8 cellular contexts compared by ENCODE assay signal in the genomic region with DNA sequence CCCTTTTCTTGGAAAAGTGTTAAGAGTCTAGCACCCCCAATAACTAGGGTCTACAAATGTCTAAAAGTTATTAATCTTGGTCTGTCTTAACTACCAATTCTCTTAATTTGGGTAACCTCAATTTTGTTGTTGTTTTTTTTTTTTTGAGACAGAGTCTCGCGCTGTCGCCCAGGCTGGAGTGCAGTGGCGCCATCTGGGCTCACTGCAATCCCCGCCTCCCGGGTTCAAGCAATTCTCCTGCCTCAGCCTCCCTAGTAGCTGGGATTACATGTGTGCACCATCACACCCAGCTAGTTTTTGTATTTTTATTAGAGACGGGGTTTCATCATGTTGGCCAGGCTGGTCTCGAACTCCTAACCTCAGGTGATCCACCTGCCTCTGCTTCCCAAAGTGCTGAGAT. TPM values are rescaled to one million over a fixed set of nuclear protein-coding genes. Genes with fewer than 3 reads are reported as not detected.
DNase-seq lines count a peak whose midpoint lies in the region; ATAC-seq, FAIRE-seq and TF ChIP-seq lines count a peak whose summit lies in the region.
"Not testable (repeated sequence)": the region's sequence is repeated elsewhere in the genome, so short reads cannot be mapped to it uniquely, and the experiment has no call there.

No MANE protein-coding gene starts in this region.

- not testable (repeated sequence) for H3K9me3 Mint-ChIP-seq in Calu3 (ENCODE audit: low read depth, unreplicated experiment); T-helper 1 cell treated with Interleukin-12 subunit alpha and Interleukin-12 subunit beta and Interleukin-4 antibody, amounts not matched to agents 30 μg/mL and 1 μg/mL, for 36 hours; activated CD8-positive, alpha-beta T cell treated with anti-CD3 and anti-CD28 coated beads for 36 hours; activated naive CD8-positive, alpha-beta T cell treated with anti-CD3 and anti-CD28 coated beads, Interleukin-2, amount 10 ng/mL, durations not matched to agents 7 days and 5 days; effector memory CD8-positive, alpha-beta T cell; natural killer cell treated with Interleukin-12 subunit alpha and Interleukin-12 subunit beta and Interleukin-15 and Interleukin-18, amount 100 ng/mL, for 72 hours

- not testable (repeated sequence) for TF ChIP-seq RAD21 in A549 (conservative IDR thresholded peaks at IDR 0.05 in 1 of 2, IDR thresholded peaks at IDR 0.05 in 1 of 2)

- ATAC-seq in A549; activated CD8-positive, alpha-beta T cell treated with anti-CD3 and anti-CD28 coated beads for 36 hours; activated naive CD8-positive, alpha-beta T cell treated with anti-CD3 and anti-CD28 coated beads, Interleukin-2, amount 10 ng/mL, durations not matched to agents 7 days and 5 days (ENCODE audit: low read depth); effector memory CD8-positive, alpha-beta T cell (replicated peaks); natural killer cell treated with Interleukin-12 subunit alpha and Interleukin-12 subunit beta and Interleukin-15 and Interleukin-18, amount 100 ng/mL, for 72 hours: not testable (repeated sequence)

- WGBS in A549 (ENCODE audit: missing lambda C conversion rate), result 94% methylated on average over 8 of the region's 8 CpGs

- not testable (repeated sequence) for H3K36me3 ChIP-seq in Loucy (ENCODE audit: insufficient read depth, low read length)

- not testable (repeated sequence) for H3K9ac ChIP-seq in Loucy (ENCODE audit: low read depth, low read length, poor library complexity, severe bottlenecking)

- H2AFZ ChIP-seq in Loucy (ENCODE audit: low read length), result not testable (repeated sequence)

- H3K27me3 ChIP-seq in Loucy (ENCODE audit: insufficient read depth, low read length, poor library complexity, severe bottlenecking), result not testable (repeated sequence)

- not testable (repeated sequence) for H3K4me1 Mint-ChIP-seq in Calu3 (ENCODE audit: low read depth, unreplicated experiment); activated CD8-positive, alpha-beta T cell treated with anti-CD3 and anti-CD28 coated beads for 36 hours (ENCODE audit: low read depth)
- H3K4me1 Mint-ChIP-seq in T-helper 1 cell treated with Interleukin-12 subunit alpha and Interleukin-12 subunit beta and Interleukin-4 antibody, amounts not matched to agents 30 μg/mL and 1 μg/mL, for 36 hours (ENCODE audit: low read depth), result peaks cover 36% of the 10 kb centered on the region
- H3K4me1 Mint-ChIP-seq in activated naive CD8-positive, alpha-beta T cell treated with anti-CD3 and anti-CD28 coated beads, Interleukin-2, amount 10 ng/mL, durations not matched to agents 7 days and 5 days, result peaks cover 23% of the 10 kb centered on the region
- H3K4me1 Mint-ChIP-seq in effector memory CD8-positive, alpha-beta T cell (ENCODE audit: low read depth in 2 of 2), result peaks cover 19 to 28% of the 10 kb centered on the region in 2 donors
- H3K4me1 Mint-ChIP-seq in natural killer cell treated with Interleukin-12 subunit alpha and Interleukin-12 subunit beta and Interleukin-15 and Interleukin-18, amount 100 ng/mL, for 72 hours (ENCODE audit: low read depth in 2 of 2), result peaks cover 16 to 17% of the 10 kb centered on the region in 2 donors

- H3K4me2 ChIP-seq in A549, result peak overlapping the region; percentile 79
- peak overlapping the region; percentile 83 for H3K4me2 ChIP-seq in Loucy (ENCODE audit: low read depth, low read length, poor library complexity, severe bottlenecking)

- H3K4me1 ChIP-seq in A549, result not testable (repeated sequence)
- peaks cover 24% of the 10 kb centered on the region for H3K4me1 ChIP-seq in Loucy (ENCODE audit: insufficient read depth, low read length, poor library complexity, severe bottlenecking)

- not testable (repeated sequence) for H3K36me3 Mint-ChIP-seq in Calu3 (ENCODE audit: insufficient read depth, unreplicated experiment); T-helper 1 cell treated with Interleukin-12 subunit alpha and Interleukin-12 subunit beta and Interleukin-4 antibody, amounts not matched to agents 30 μg/mL and 1 μg/mL, for 36 hours (ENCODE audit: low read depth); activated CD8-positive, alpha-beta T cell treated with anti-CD3 and anti-CD28 coated beads for 36 hours (ENCODE audit: low read depth); activated naive CD8-positive, alpha-beta T cell treated with anti-CD3 and anti-CD28 coated beads, Interleukin-2, amount 10 ng/mL, durations not matched to agents 7 days and 5 days; effector memory CD8-positive, alpha-beta T cell (ENCODE audit: insufficient read depth); natural killer cell treated with Interleukin-12 subunit alpha and Interleukin-12 subunit beta and Interleukin-15 and Interleukin-18, amount 100 ng/mL, for 72 hours

- CTCF ChIA-PET in A549 (lab: Yijun Ruan, JAX), result interaction anchor here (1.5 to 5.9 kb wide), 5 partner anchors 14 to 300 kb away, joined by 5 to 138 read pairs (median 52); a partner anchor contains a TSS
- CTCF ChIA-PET in Calu3 (lab: Charles Lee), result interaction anchor here (0.6 kb wide), 1 partner anchor 130 kb away, joined by 4 read pairs; no protein-coding TSS in a partner anchor
- CTCF ChIA-PET in activated CD8-positive, alpha-beta T cell treated with anti-CD3 and anti-CD28 coated beads for 36 hours (lab: Charles Lee), result interaction anchor here (1.2 to 9.3 kb wide), 5 partner anchors 9 to 301 kb away, joined by 3 to 154 read pairs (median 34); a partner anchor contains a TSS

- H3K27ac Mint-ChIP-seq in Calu3 (ENCODE audit: unreplicated experiment); activated CD8-positive, alpha-beta T cell treated with anti-CD3 and anti-CD28 coated beads for 36 hours; activated naive CD8-positive, alpha-beta T cell treated with anti-CD3 and anti-CD28 coated beads, Interleukin-2, amount 10 ng/mL, durations not matched to agents 7 days and 5 days; natural killer cell treated with Interleukin-12 subunit alpha and Interleukin-12 subunit beta and Interleukin-15 and Interleukin-18, amount 100 ng/mL, for 72 hours: not testable (repeated sequence)
- peak overlapping the region; percentile 20 for H3K27ac Mint-ChIP-seq in T-helper 1 cell treated with Interleukin-12 subunit alpha and Interleukin-12 subunit beta and Interleukin-4 antibody, amounts not matched to agents 30 μg/mL and 1 μg/mL, for 36 hours
- peak overlapping the region in 1 of 2 donors; percentile 100 for H3K27ac Mint-ChIP-seq in effector memory CD8-positive, alpha-beta T cell

- POLR2A ChIA-PET in A549 (lab: Yijun Ruan, JAX), result interaction anchor here (0.6 to 1.8 kb wide), 2 partner anchors 118 to 218 kb away, joined by 4 to 5 read pairs; a partner anchor contains a TSS
- POLR2A ChIA-PET in activated CD8-positive, alpha-beta T cell treated with anti-CD3 and anti-CD28 coated beads for 36 hours (lab: Charles Lee), result interaction anchor here (1.1 to 4.8 kb wide), 4 partner anchors 8 to 301 kb away, joined by 4 to 37 read pairs (median 14); a partner anchor contains a TSS
- POLR2A ChIA-PET in activated naive CD8-positive, alpha-beta T cell treated with anti-CD3 and anti-CD28 coated beads, Interleukin-2, amount 10 ng/mL, durations not matched to agents 7 days and 5 days (lab: Charles Lee), result interaction anchor here (3.8 kb wide), 1 partner anchor 38 kb away, joined by 37 read pairs; a partner anchor contains a TSS

- H3K4me3 Mint-ChIP-seq in Calu3 (ENCODE audit: low read depth, unreplicated experiment), result peak overlapping the region; percentile 97
- peak overlapping the region; percentile 92 for H3K4me3 Mint-ChIP-seq in T-helper 1 cell treated with Interleukin-12 subunit alpha and Interleukin-12 subunit beta and Interleukin-4 antibody, amounts not matched to agents 30 μg/mL and 1 μg/mL, for 36 hours
- H3K4me3 Mint-ChIP-seq in activated CD8-positive, alpha-beta T cell treated with anti-CD3 and anti-CD28 coated beads for 36 hours, result peak overlapping the region; percentile 81
- H3K4me3 Mint-ChIP-seq in activated naive CD8-positive, alpha-beta T cell treated with anti-CD3 and anti-CD28 coated beads, Interleukin-2, amount 10 ng/mL, durations not matched to agents 7 days and 5 days, result peak overlapping the region; percentile 94
- peak overlapping the region; percentile 94 to 99 for H3K4me3 Mint-ChIP-seq in effector memory CD8-positive, alpha-beta T cell
- peak overlapping the region; percentile 93 for H3K4me3 Mint-ChIP-seq in natural killer cell treated with Interleukin-12 subunit alpha and Interleukin-12 subunit beta and Interleukin-15 and Interleukin-18, amount 100 ng/mL, for 72 hours

- H3K9me2 ChIP-seq in Loucy (replicated peaks; ENCODE audit: low read depth, low read length), result not testable (repeated sequence)

- TF ChIP-seq EP300 in A549 (IDR thresholded peaks at IDR 0.05), result not testable (repeated sequence)

- H4K20me1 ChIP-seq in Loucy (ENCODE audit: insufficient read depth, low read length, poor library complexity, severe bottlenecking), result not testable (repeated sequence)

- peaks cover 33% of the 10 kb centered on the region for H3K79me2 ChIP-seq in Loucy (ENCODE audit: insufficient read depth, low read length)

- H3K27ac ChIP-seq in A549, result peak overlapping the region in 1 of 2 experiments; percentile 93; a peak in 1 of 6 replicates

- intact Hi-C loops in Calu3 (cut with micrococcal nuclease; ENCODE audit: unreplicated experiment), result loop anchor here (10.0 kb wide), 2 partner anchors 428 to 508 kb away; no protein-coding TSS in a partner anchor
- intact Hi-C loops in activated CD8-positive, alpha-beta T cell treated with anti-CD3 and anti-CD28 coated beads for 36 hours (cut with micrococcal nuclease), result not testable (repeated sequence)

- not testable (repeated sequence) for FAIRE-seq in A549 (lab: Jason Lieb, UNC)

- H3K9me3 ChIP-seq in A549; Loucy (ENCODE audit: insufficient read depth, low read depth, low read length): not testable (repeated sequence)

- BruUV-seq in Calu3 (replicated peaks; lab: Mats Ljungman, UMichigan), result not testable (repeated sequence)

- not testable (repeated sequence) for H3K4me3 ChIP-seq in A549
- peak overlapping the region; percentile 86 for H3K4me3 ChIP-seq in Loucy (ENCODE audit: low read length, poor library complexity, severe bottlenecking)

- TF ChIP-seq CTCF in A549 (IDR thresholded peaks at IDR 0.05); Calu3 (IDR thresholded peaks at IDR 0.05; ENCODE audit: unreplicated experiment); Loucy (conservative IDR thresholded peaks at IDR 0.05; ENCODE audit: low read length); activated CD8-positive, alpha-beta T cell treated with anti-CD3 and anti-CD28 coated beads for 36 hours (IDR thresholded peaks at IDR 0.05): not testable (repeated sequence)

- not testable (repeated sequence) for H3F3A ChIP-seq in Loucy (ENCODE audit: low read depth)

- not testable (repeated sequence) for H3K27me3 Mint-ChIP-seq in Calu3 (ENCODE audit: unreplicated experiment); T-helper 1 cell treated with Interleukin-12 subunit alpha and Interleukin-12 subunit beta and Interleukin-4 antibody, amounts not matched to agents 30 μg/mL and 1 μg/mL, for 36 hours (ENCODE audit: low read depth); activated CD8-positive, alpha-beta T cell treated with anti-CD3 and anti-CD28 coated beads for 36 hours; activated naive CD8-positive, alpha-beta T cell treated with anti-CD3 and anti-CD28 coated beads, Interleukin-2, amount 10 ng/mL, durations not matched to agents 7 days and 5 days; effector memory CD8-positive, alpha-beta T cell; natural killer cell treated with Interleukin-12 subunit alpha and Interleukin-12 subunit beta and Interleukin-15 and Interleukin-18, amount 100 ng/mL, for 72 hours

- DNase-seq in A549 (ENCODE audit: low read depth in 1 of 2, low spot score in 1 of 2); Calu3; activated CD8-positive, alpha-beta T cell treated with anti-CD3 and anti-CD28 coated beads for 36 hours; activated naive CD8-positive, alpha-beta T cell treated with anti-CD3 and anti-CD28 coated beads, Interleukin-2, amount 10 ng/mL, durations not matched to agents 7 days and 5 days; effector memory CD8-positive, alpha-beta T cell; natural killer cell treated with Interleukin-12 subunit alpha and Interleukin-12 subunit beta and Interleukin-15 and Interleukin-18, amount 100 ng/mL, for 72 hours (ENCODE audit: low spot score): not testable (repeated sequence)

- not testable (repeated sequence) for TF ChIP-seq POLR2A in A549 (IDR thresholded peaks at IDR 0.05; ENCODE audit: low read length)

RNA-seq across cellular contexts. Expression of a gene that starts 38.5 kb away (rescaled TPM):
- polyA plus RNA-seq in A549 (2011; rRNA removed) (56.7 and 63.4 TPM in 2 replicates), A549 (2017; fragmentation: RNase III; extraction: RNeasy Plus Mini Kit Qiagen cat#74134 plus additional on column Dnase treatment) (44.1 to 45.2 TPM (median 44.9 TPM) in 3 replicates)
- polyA plus RNA-seq in A549 (2012; cell fraction: cytosol; rRNA removed), result 45.0 TPM in 2 replicates
- polyA plus RNA-seq in A549 (2012; cell fraction: nucleus; rRNA removed), result 21.7 and 29.9 TPM in 2 replicates
- 35.0 and 35.3 TPM in 2 replicates for polyA minus RNA-seq in A549 (2011; rRNA and poly(A)+ RNA removed)
- total RNA-seq in Calu3 (2022), result 50.0 and 53.2 TPM in 2 replicates
- 10 to 100 TPM; 74.8 to 78.0 TPM for total RNA-seq in activated CD8-positive, alpha-beta T cell treated with anti-CD3 and anti-CD28 coated beads for 36 hours
- 10 to 100 TPM; 43.6 to 47.1 TPM for total RNA-seq in activated naive CD8-positive, alpha-beta T cell treated with anti-CD3 and anti-CD28 coated beads, Interleukin-2, amount 10 ng/mL, durations not matched to agents 7 days and 5 days
- 10 to 100 TPM; 24.7 to 44.1 TPM for total RNA-seq in natural killer cell treated with Interleukin-12 subunit alpha and Interleukin-12 subunit beta and Interleukin-15 and Interleukin-18, amount 100 ng/mL, for 72 hours

RNA-seq across cellular contexts. Expression of a gene that starts 38.7 kb away (rescaled TPM):
- polyA plus RNA-seq in A549 (2011; rRNA removed) (7.9 and 10.1 TPM in 2 replicates), A549 (2017; fragmentation: RNase III; extraction: RNeasy Plus Mini Kit Qiagen cat#74134 plus additional on column Dnase treatment) (3.6 to 5.1 TPM (median 3.6 TPM) in 3 replicates)
- polyA plus RNA-seq in A549 (2012; cell fraction: cytosol; rRNA removed), result 0.84 and 1.0 TPM in 2 replicates
- polyA plus RNA-seq in A549 (2012; cell fraction: nucleus; rRNA removed), result 1.8 and 2.9 TPM in 2 replicates
- polyA minus RNA-seq in A549 (2011; rRNA and poly(A)+ RNA removed), result 2.5 and 2.7 TPM in 2 replicates
- total RNA-seq in Calu3 (2022), result 2.6 and 4.3 TPM in 2 replicates
- total RNA-seq in activated CD8-positive, alpha-beta T cell treated with anti-CD3 and anti-CD28 coated beads for 36 hours, result 1 to 10 TPM; 3.2 to 4.6 TPM
- 1 to 10 TPM; 2.3 to 2.5 TPM for total RNA-seq in activated naive CD8-positive, alpha-beta T cell treated with anti-CD3 and anti-CD28 coated beads, Interleukin-2, amount 10 ng/mL, durations not matched to agents 7 days and 5 days
- 1 to 10 TPM; 1.5 to 2.8 TPM for total RNA-seq in natural killer cell treated with Interleukin-12 subunit alpha and Interleukin-12 subunit beta and Interleukin-15 and Interleukin-18, amount 100 ng/mL, for 72 hours
